ENCODE assay signal across 1 cellular context in the genomic region with DNA sequence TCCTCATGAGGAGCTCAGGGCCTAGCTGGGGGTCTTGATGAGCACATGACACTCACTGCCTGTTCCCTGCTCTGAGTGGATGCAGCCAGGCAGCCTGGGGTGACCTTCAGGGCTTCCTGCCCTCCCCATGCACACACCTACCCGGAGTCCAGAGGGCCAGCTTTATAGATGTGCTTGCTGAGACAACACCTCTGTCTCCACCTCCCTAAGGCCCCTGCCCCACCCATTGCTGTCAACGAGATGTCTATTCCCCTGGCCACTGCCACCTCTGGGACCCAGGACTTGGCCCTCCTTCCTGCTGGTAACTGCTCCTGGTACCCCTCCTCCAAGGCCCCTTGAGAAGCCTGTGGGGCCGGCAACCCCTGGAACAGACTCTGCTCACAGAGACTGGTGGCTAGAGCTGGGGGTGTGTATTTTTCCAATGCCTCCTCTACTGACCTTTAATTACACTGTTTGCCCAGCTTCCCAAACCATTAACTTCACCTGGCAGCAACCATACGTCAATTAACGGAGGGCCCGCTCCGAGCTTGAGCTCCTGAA.
TF ChIP-seq lines count a peak whose summit lies in the region.

No MANE protein-coding gene starts in this region.

TF ChIP-seq in HepG2, 621 proteins besides CTCF, POLR2A, EP300 and RAD21 (continued from another document and continues in another):
- TF ChIP-seq ZBTB10 (CRISPR knock-in tag; IDR thresholded peaks at IDR 0.05; ENCODE audit: borderline replicate concordance) (no peak), CBX1 (IDR thresholded peaks at IDR 0.05; ENCODE audit: low read depth) (no peak), ZNF775 (CRISPR knock-in tag; IDR thresholded peaks at IDR 0.05; ENCODE audit: borderline replicate concordance) (no peak), ZNF543 (CRISPR knock-in tag; IDR thresholded peaks at IDR 0.05) (no peak), NFKB2 (CRISPR knock-in tag; IDR thresholded peaks at IDR 0.05; ENCODE audit: borderline replicate concordance) (no peak), ZBTB20 (CRISPR knock-in tag; IDR thresholded peaks at IDR 0.05; ENCODE audit: borderline replicate concordance, low read depth) (no peak), NFYB (CRISPR knock-in tag; IDR thresholded peaks at IDR 0.05) (no peak), MIXL1 (CRISPR knock-in tag; IDR thresholded peaks at IDR 0.05) (no peak), SNRNP70 (IDR thresholded peaks at IDR 0.05; ENCODE audit: low read depth, low read length) (no peak), SRSF4 (IDR thresholded peaks at IDR 0.05; ENCODE audit: low read depth, low read length, poor library complexity, severe bottlenecking) (no peak), SAP130 (CRISPR knock-in tag; IDR thresholded peaks at IDR 0.05; ENCODE audit: low read depth) (peak; percentile 55), ZC3H13 (CRISPR knock-in tag; IDR thresholded peaks at IDR 0.05) (0 out of 2 replicates have a peak, but pooled peaks have one; percentile 32), ZNF883 (CRISPR knock-in tag; IDR thresholded peaks at IDR 0.05; ENCODE audit: not compliant biosample characterization) (no peak), CREBL2 (CRISPR knock-in tag; IDR thresholded peaks at IDR 0.05; ENCODE audit: borderline replicate concordance) (no peak), SMARCC2 (IDR thresholded peaks at IDR 0.05) (no peak), ZNF605 (CRISPR knock-in tag; IDR thresholded peaks at IDR 0.05) (no peak), NFYC (CRISPR knock-in tag; IDR thresholded peaks at IDR 0.05) (no peak), SIN3A (IDR thresholded peaks at IDR 0.05; ENCODE audit: borderline replicate concordance, low read depth, low read length) (no peak), RARA (CRISPR knock-in tag; IDR thresholded peaks at IDR 0.05) (no peak), ZFP36 (IDR thresholded peaks at IDR 0.05; ENCODE audit: borderline replicate concordance, low read depth, low read length, partially characterized antibody) (no peak), ZNF615 (CRISPR knock-in tag; IDR thresholded peaks at IDR 0.05; ENCODE audit: borderline replicate concordance) (no peak), THAP11 (CRISPR knock-in tag; IDR thresholded peaks at IDR 0.05) (no peak), SOX5 (CRISPR knock-in tag; IDR thresholded peaks at IDR 0.05; ENCODE audit: borderline replicate concordance) (peak; percentile 26; the same call in 1 of the 2 replicates), TSC22D2 (CRISPR knock-in tag; IDR thresholded peaks at IDR 0.05; ENCODE audit: borderline replicate concordance) (no peak), ARNTL (CRISPR knock-in tag; IDR thresholded peaks at IDR 0.05) (no peak), FIP1L1 (IDR thresholded peaks at IDR 0.05; ENCODE audit: borderline replicate concordance, insufficient read depth, low read depth, low read length) (no peak), YEATS4 (CRISPR knock-in tag; IDR thresholded peaks at IDR 0.05; ENCODE audit: borderline replicate concordance) (no peak)
- TF ChIP-seq, protein P1, sequence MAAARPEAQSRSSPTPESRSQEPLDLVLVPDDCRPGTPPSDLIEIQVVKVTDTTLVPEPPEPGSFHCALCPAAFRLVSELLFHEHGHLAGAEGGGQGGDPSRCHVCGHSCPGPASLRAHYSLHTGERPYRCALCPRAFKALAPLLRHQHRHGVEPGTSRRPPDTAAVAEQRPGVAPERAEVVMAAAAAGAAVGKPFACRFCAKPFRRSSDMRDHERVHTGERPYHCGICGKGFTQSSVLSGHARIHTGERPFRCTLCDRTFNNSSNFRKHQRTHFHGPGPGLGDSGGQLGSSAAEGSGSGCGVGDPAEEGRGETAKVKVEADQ (CRISPR knock-in tag; IDR thresholded peaks at IDR 0.05; ENCODE audit: borderline replicate concordance): no peak
- TF ChIP-seq, protein P2, sequence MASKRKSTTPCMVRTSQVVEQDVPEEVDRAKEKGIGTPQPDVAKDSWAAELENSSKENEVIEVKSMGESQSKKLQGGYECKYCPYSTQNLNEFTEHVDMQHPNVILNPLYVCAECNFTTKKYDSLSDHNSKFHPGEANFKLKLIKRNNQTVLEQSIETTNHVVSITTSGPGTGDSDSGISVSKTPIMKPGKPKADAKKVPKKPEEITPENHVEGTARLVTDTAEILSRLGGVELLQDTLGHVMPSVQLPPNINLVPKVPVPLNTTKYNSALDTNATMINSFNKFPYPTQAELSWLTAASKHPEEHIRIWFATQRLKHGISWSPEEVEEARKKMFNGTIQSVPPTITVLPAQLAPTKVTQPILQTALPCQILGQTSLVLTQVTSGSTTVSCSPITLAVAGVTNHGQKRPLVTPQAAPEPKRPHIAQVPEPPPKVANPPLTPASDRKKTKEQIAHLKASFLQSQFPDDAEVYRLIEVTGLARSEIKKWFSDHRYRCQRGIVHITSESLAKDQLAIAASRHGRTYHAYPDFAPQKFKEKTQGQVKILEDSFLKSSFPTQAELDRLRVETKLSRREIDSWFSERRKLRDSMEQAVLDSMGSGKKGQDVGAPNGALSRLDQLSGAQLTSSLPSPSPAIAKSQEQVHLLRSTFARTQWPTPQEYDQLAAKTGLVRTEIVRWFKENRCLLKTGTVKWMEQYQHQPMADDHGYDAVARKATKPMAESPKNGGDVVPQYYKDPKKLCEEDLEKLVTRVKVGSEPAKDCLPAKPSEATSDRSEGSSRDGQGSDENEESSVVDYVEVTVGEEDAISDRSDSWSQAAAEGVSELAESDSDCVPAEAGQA (IDR thresholded peaks at IDR 0.05; ENCODE audit: low read depth): no peak
- TF ChIP-seq, protein P2 (CRISPR knock-in tag; IDR thresholded peaks at IDR 0.05; ENCODE audit: borderline replicate concordance): no peak
- TF ChIP-seq, protein P3, sequence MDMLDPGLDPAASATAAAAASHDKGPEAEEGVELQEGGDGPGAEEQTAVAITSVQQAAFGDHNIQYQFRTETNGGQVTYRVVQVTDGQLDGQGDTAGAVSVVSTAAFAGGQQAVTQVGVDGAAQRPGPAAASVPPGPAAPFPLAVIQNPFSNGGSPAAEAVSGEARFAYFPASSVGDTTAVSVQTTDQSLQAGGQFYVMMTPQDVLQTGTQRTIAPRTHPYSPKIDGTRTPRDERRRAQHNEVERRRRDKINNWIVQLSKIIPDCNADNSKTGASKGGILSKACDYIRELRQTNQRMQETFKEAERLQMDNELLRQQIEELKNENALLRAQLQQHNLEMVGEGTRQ (IDR thresholded peaks at IDR 0.05; ENCODE audit: low read depth, low read length): no peak
- TF ChIP-seq, protein P3 (CRISPR knock-in tag; IDR thresholded peaks at IDR 0.05; ENCODE audit: borderline replicate concordance): no peak
- TF ChIP-seq, protein P4, sequence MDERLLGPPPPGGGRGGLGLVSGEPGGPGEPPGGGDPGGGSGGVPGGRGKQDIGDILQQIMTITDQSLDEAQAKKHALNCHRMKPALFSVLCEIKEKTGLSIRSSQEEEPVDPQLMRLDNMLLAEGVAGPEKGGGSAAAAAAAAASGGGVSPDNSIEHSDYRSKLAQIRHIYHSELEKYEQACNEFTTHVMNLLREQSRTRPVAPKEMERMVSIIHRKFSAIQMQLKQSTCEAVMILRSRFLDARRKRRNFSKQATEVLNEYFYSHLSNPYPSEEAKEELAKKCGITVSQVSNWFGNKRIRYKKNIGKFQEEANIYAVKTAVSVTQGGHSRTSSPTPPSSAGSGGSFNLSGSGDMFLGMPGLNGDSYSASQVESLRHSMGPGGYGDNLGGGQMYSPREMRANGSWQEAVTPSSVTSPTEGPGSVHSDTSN (CRISPR knock-in tag; IDR thresholded peaks at IDR 0.05): no peak
- TF ChIP-seq, protein P5, sequence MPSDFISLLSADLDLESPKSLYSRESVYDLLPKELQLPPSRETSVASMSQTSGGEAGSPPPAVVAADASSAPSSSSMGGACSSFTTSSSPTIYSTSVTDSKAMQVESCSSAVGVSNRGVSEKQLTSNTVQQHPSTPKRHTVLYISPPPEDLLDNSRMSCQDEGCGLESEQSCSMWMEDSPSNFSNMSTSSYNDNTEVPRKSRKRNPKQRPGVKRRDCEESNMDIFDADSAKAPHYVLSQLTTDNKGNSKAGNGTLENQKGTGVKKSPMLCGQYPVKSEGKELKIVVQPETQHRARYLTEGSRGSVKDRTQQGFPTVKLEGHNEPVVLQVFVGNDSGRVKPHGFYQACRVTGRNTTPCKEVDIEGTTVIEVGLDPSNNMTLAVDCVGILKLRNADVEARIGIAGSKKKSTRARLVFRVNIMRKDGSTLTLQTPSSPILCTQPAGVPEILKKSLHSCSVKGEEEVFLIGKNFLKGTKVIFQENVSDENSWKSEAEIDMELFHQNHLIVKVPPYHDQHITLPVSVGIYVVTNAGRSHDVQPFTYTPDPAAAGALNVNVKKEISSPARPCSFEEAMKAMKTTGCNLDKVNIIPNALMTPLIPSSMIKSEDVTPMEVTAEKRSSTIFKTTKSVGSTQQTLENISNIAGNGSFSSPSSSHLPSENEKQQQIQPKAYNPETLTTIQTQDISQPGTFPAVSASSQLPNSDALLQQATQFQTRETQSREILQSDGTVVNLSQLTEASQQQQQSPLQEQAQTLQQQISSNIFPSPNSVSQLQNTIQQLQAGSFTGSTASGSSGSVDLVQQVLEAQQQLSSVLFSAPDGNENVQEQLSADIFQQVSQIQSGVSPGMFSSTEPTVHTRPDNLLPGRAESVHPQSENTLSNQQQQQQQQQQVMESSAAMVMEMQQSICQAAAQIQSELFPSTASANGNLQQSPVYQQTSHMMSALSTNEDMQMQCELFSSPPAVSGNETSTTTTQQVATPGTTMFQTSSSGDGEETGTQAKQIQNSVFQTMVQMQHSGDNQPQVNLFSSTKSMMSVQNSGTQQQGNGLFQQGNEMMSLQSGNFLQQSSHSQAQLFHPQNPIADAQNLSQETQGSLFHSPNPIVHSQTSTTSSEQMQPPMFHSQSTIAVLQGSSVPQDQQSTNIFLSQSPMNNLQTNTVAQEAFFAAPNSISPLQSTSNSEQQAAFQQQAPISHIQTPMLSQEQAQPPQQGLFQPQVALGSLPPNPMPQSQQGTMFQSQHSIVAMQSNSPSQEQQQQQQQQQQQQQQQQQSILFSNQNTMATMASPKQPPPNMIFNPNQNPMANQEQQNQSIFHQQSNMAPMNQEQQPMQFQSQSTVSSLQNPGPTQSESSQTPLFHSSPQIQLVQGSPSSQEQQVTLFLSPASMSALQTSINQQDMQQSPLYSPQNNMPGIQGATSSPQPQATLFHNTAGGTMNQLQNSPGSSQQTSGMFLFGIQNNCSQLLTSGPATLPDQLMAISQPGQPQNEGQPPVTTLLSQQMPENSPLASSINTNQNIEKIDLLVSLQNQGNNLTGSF (CRISPR knock-in tag; IDR thresholded peaks at IDR 0.05): no peak
- TF ChIP-seq, protein P6, sequence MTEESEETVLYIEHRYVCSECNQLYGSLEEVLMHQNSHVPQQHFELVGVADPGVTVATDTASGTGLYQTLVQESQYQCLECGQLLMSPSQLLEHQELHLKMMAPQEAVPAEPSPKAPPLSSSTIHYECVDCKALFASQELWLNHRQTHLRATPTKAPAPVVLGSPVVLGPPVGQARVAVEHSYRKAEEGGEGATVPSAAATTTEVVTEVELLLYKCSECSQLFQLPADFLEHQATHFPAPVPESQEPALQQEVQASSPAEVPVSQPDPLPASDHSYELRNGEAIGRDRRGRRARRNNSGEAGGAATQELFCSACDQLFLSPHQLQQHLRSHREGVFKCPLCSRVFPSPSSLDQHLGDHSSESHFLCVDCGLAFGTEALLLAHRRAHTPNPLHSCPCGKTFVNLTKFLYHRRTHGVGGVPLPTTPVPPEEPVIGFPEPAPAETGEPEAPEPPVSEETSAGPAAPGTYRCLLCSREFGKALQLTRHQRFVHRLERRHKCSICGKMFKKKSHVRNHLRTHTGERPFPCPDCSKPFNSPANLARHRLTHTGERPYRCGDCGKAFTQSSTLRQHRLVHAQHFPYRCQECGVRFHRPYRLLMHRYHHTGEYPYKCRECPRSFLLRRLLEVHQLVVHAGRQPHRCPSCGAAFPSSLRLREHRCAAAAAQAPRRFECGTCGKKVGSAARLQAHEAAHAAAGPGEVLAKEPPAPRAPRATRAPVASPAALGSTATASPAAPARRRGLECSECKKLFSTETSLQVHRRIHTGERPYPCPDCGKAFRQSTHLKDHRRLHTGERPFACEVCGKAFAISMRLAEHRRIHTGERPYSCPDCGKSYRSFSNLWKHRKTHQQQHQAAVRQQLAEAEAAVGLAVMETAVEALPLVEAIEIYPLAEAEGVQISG (CRISPR knock-in tag; IDR thresholded peaks at IDR 0.05): 0 out of 2 replicates have a peak, but pooled peaks have one; percentile 40
